In the genomic region with DNA sequence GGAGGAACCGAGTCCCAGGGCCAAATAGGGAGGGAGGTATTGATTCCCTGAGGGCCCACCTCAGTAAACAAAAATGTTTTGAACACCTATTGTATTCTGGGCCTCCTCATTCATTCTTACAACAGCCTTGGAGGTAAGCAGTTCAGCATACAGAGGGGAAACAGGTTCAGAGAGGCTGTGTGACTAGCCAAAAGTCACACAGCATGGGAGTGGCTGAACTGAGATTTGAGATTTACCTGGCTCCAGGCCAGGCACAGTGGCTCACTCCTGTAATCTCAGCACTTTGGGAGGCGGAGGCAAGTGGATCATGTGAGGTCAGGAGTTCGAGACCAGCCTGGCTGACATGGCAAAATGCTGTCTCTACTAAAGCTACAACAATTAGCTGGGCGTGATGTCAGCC, we compare ENCODE assay signal across 22 cellular contexts.
A peak's percentile ranks its signal among the peaks of the same experiment; 100 is the strongest.
DNase-seq lines count a peak whose midpoint lies in the region; ATAC-seq, FAIRE-seq and TF ChIP-seq lines count a peak whose summit lies in the region.
"Had no signal": no experiment of that assay in that cellular context is flagged by ENCODE, and none has a peak within 500 bp of the region (broad histone marks: within the 10 kb centered on the region; RNA-seq: fewer than 3 reads in every experiment).

No MANE protein-coding gene starts in this region.

- no peak overlapping the region for H3K27ac ChIP-seq in A549
- no peak overlapping the region for H3K27ac ChIP-seq in CD4-positive, alpha-beta T cell (ENCODE audit: low read depth, low read length)
- H3K27ac ChIP-seq: BLaER1, C4-2B had no signal

- no peak overlapping the region for H3K4me2 ChIP-seq in A549
- H3K4me2 ChIP-seq: BLaER1, GM23338 had no signal

- TF ChIP-seq POLR2A in A549 (IDR thresholded peaks at IDR 0.05; ENCODE audit: low read length): no peak

- H3K9me3 ChIP-seq in A549: no peaks in the 10 kb centered on the region; the same call in 2 of the 3 replicates
- H3K9me3 ChIP-seq in CD4-positive, alpha-beta T cell (ENCODE audit: control insufficient read depth, low read length): no peaks in the 10 kb centered on the region
- H3K9me3 ChIP-seq: HAP-1 had no signal

- peaks cover 3% of the 10 kb centered on the region for H3K27me3 ChIP-seq in CD4-positive, alpha-beta T cell (ENCODE audit: control insufficient read depth, insufficient read depth, low read length)
- H3K27me3 ChIP-seq: BLaER1 had no signal

- TF ChIP-seq RAD21 in A549 (conservative IDR thresholded peaks at IDR 0.05 in 1 of 2, IDR thresholded peaks at IDR 0.05 in 1 of 2): no peak

- no peaks in the 10 kb centered on the region for H3K4me1 ChIP-seq in A549
- H3K4me1 ChIP-seq: HAP-1 had no signal

- ATAC-seq in A549: no peak
- no peak for ATAC-seq in CD4-positive, alpha-beta T cell (ENCODE audit: poor library complexity)
- ATAC-seq: GM12878, GM23338 had no signal

- no peak for DNase-seq in A549 (ENCODE audit: low read depth in 1 of 2, low spot score in 1 of 2)
- peak; percentile 13 for DNase-seq in RPMI8226
- DNase-seq in glutamatergic neuron: no peak
- DNase-seq in progenitor cell of endocrine pancreas (ENCODE audit: low spot score, unreplicated experiment): no peak
- DNase-seq in HUDEP-2 (lab: John Stamatoyannopoulos, UW; ENCODE audit: unreplicated experiment in 76 of 76): no peak
- no peak for DNase-seq in CD4-positive, alpha-beta T cell
- DNase-seq in HK-2 (ENCODE audit: unreplicated experiment): no peak
- DNase-seq: CD4-positive, CD25-positive, alpha-beta regulatory T cell; CD8-positive, alpha-beta memory T cell; DMS 273 treated with DMSO at 0.1 percent for 48 hours; DMS79; EL; GDM1 had no signal

- intact Hi-C loops in CD4-positive, alpha-beta T cell (cut with DNase I, micrococcal nuclease): no loop called here

- TF ChIP-seq EP300 in A549 (IDR thresholded peaks at IDR 0.05): no peak

- no peak overlapping the region for H3K4me3 Mint-ChIP-seq in glutamatergic neuron (ENCODE audit: unreplicated experiment)
- H3K4me3 Mint-ChIP-seq in progenitor cell of endocrine pancreas (ENCODE audit: low read depth): no peak overlapping the region
- no peak overlapping the region for H3K4me3 Mint-ChIP-seq in CD4-positive, alpha-beta T cell
- H3K4me3 Mint-ChIP-seq: B cell; CD4-positive, CD25-positive, alpha-beta regulatory T cell; CD8-positive, alpha-beta memory T cell; GM23338 had no signal

- no peak overlapping the region for H3K4me3 ChIP-seq in A549
- H3K4me3 ChIP-seq: BLaER1, GM12878, GM23338, HAP-1 had no signal

- TF ChIP-seq CTCF in A549 (IDR thresholded peaks at IDR 0.05): no peak
- TF ChIP-seq CTCF in glutamatergic neuron (IDR thresholded peaks at IDR 0.05; ENCODE audit: partially characterized antibody, unreplicated experiment): no peak
- no peak for TF ChIP-seq CTCF in progenitor cell of endocrine pancreas (IDR thresholded peaks at IDR 0.05; ENCODE audit: unreplicated experiment)
- TF ChIP-seq CTCF in CD4-positive, alpha-beta T cell (IDR thresholded peaks at IDR 0.05): no peak

- no peaks in the 10 kb centered on the region for H3K4me1 Mint-ChIP-seq in glutamatergic neuron (ENCODE audit: low read depth, unreplicated experiment)
- no peaks in the 10 kb centered on the region for H3K4me1 Mint-ChIP-seq in progenitor cell of endocrine pancreas (ENCODE audit: low read depth)
- no peaks in the 10 kb centered on the region for H3K4me1 Mint-ChIP-seq in CD4-positive, alpha-beta T cell (ENCODE audit: low read depth)
- H3K4me1 Mint-ChIP-seq: B cell; CD4-positive, CD25-positive, alpha-beta regulatory T cell; CD8-positive, alpha-beta memory T cell; GM23338 had no signal

- WGBS in A549 (ENCODE audit: missing lambda C conversion rate): 29% methylated on average over 4 of the region's 4 CpGs

- no peak for FAIRE-seq in A549 (lab: Jason Lieb, UNC)
- FAIRE-seq: D721Med, GM12878, GM19239, H54 had no signal

- H3K9me3 Mint-ChIP-seq in glutamatergic neuron (ENCODE audit: unreplicated experiment): no peaks in the 10 kb centered on the region
- no peaks in the 10 kb centered on the region for H3K9me3 Mint-ChIP-seq in progenitor cell of endocrine pancreas (ENCODE audit: low read depth)
- no peaks in the 10 kb centered on the region for H3K9me3 Mint-ChIP-seq in CD4-positive, alpha-beta T cell
- H3K9me3 Mint-ChIP-seq: GM23338 had no signal

- POLR2A ChIA-PET in A549 (lab: Yijun Ruan, JAX): no interaction called here
- POLR2A ChIA-PET in CD4-positive, alpha-beta T cell (lab: Charles Lee): no interaction called here

- peak overlapping the region; percentile 17 for H3K27ac Mint-ChIP-seq in glutamatergic neuron (ENCODE audit: unreplicated experiment)
- H3K27ac Mint-ChIP-seq in progenitor cell of endocrine pancreas: peak overlapping the region; percentile 74
- no peak overlapping the region for H3K27ac Mint-ChIP-seq in CD4-positive, alpha-beta T cell
- H3K27ac Mint-ChIP-seq: B cell; CD4-positive, CD25-positive, alpha-beta regulatory T cell; CD8-positive, alpha-beta memory T cell; GM23338 had no signal

- CTCF ChIA-PET in A549 (lab: Yijun Ruan, JAX): interaction anchor here (1.4 to 1.5 kb wide), 2 partner anchors 17 to 79 kb away, joined by 6 to 7 read pairs; no protein-coding TSS in a partner anchor
- CTCF ChIA-PET in CD4-positive, alpha-beta T cell (lab: Charles Lee): no interaction called here

- H3K36me3 Mint-ChIP-seq in glutamatergic neuron (ENCODE audit: unreplicated experiment): peaks cover 9% of the 10 kb centered on the region
- H3K36me3 Mint-ChIP-seq in progenitor cell of endocrine pancreas (ENCODE audit: insufficient read depth): no peaks in the 10 kb centered on the region
- H3K36me3 Mint-ChIP-seq in CD4-positive, alpha-beta T cell (ENCODE audit: low read depth): no peaks in the 10 kb centered on the region
- H3K36me3 Mint-ChIP-seq: CD4-positive, CD25-positive, alpha-beta regulatory T cell; CD8-positive, alpha-beta memory T cell had no signal

- H3K27me3 Mint-ChIP-seq in glutamatergic neuron (ENCODE audit: unreplicated experiment) (no peaks in the 10 kb centered on the region), progenitor cell of endocrine pancreas (peaks cover 23% of the 10 kb centered on the region)
- peaks cover 38% of the 10 kb centered on the region for H3K27me3 Mint-ChIP-seq in CD4-positive, alpha-beta T cell
- H3K27me3 Mint-ChIP-seq: CD4-positive, CD25-positive, alpha-beta regulatory T cell had no signal

TF ChIP-seq in A549, 52 proteins besides CTCF, POLR2A, EP300 and RAD21:
- TF ChIP-seq KDM1A (IDR thresholded peaks at IDR 0.05; ENCODE audit: low read depth) (no peak), ZFP36 (IDR thresholded peaks at IDR 0.05; ENCODE audit: borderline replicate concordance, partially characterized antibody) (peak; percentile 64), JUN (IDR thresholded peaks at IDR 0.05) (no peak)
